Comparison of ENCODE assay signal across 16 cellular contexts in genomic region chr2:27087823-27088410, GRCh38. TPM values are rescaled to one million over a fixed set of nuclear protein-coding genes. Genes with fewer than 3 reads are reported as not detected.
DNase-seq lines count a peak whose midpoint lies in the region; ATAC-seq and TF ChIP-seq lines count a peak whose summit lies in the region.
"Had no signal": no experiment of that assay in that cellular context is flagged by ENCODE, and none has a peak within 500 bp of the region (broad histone marks: within the 10 kb centered on the region; RNA-seq: fewer than 3 reads in every experiment).

No MANE protein-coding gene starts in this region.

- H3K4me1 ChIP-seq in HUES6 (ENCODE audit: control insufficient read depth, insufficient read depth, low read length) (0 out of 2 replicates have a peak, but pooled peaks cover 7% of the 10 kb centered on the region), Caco-2 (peaks cover 8% of the 10 kb centered on the region)

- H3K4me1 Mint-ChIP-seq in activated CD4-positive, alpha-beta T cell treated with anti-CD3 and anti-CD28 coated beads, Interleukin-2, amount 10 ng/mL, durations not matched to agents 24 days and 14 days: peaks cover 25% of the 10 kb centered on the region
- peaks cover 23% of the 10 kb centered on the region for H3K4me1 Mint-ChIP-seq in central memory CD8-positive, alpha-beta T cell
- H3K4me1 Mint-ChIP-seq in neural crest cell: peaks cover 19% of the 10 kb centered on the region
- H3K4me1 Mint-ChIP-seq in Caco-2 (ENCODE audit: low read depth, unreplicated experiment): peaks cover 12% of the 10 kb centered on the region

- POLR2A ChIA-PET in Caco-2 (lab: Charles Lee): interaction anchor here (0.6 kb wide), 1 partner anchor 39 kb away, joined by 6 read pairs; no protein-coding TSS in a partner anchor

- no peaks in the 10 kb centered on the region for H3K36me3 Mint-ChIP-seq in activated CD4-positive, alpha-beta T cell treated with anti-CD3 and anti-CD28 coated beads, Interleukin-2, amount 10 ng/mL, durations not matched to agents 24 days and 14 days (ENCODE audit: low read depth)
- H3K36me3 Mint-ChIP-seq in central memory CD8-positive, alpha-beta T cell (ENCODE audit: insufficient read depth): peaks cover 3% of the 10 kb centered on the region
- H3K36me3 Mint-ChIP-seq in neural crest cell (ENCODE audit: low read depth) (no peaks in the 10 kb centered on the region), Caco-2 (ENCODE audit: insufficient read depth, unreplicated experiment) (no peaks in the 10 kb centered on the region)

- H3K9me3 Mint-ChIP-seq in activated CD4-positive, alpha-beta T cell treated with anti-CD3 and anti-CD28 coated beads, Interleukin-2, amount 10 ng/mL, durations not matched to agents 24 days and 14 days: no peaks in the 10 kb centered on the region
- H3K9me3 Mint-ChIP-seq in central memory CD8-positive, alpha-beta T cell: no peaks in the 10 kb centered on the region
- H3K9me3 Mint-ChIP-seq in neural crest cell (no peaks in the 10 kb centered on the region), Caco-2 (ENCODE audit: unreplicated experiment) (no peaks in the 10 kb centered on the region)

- DNase-seq in activated CD4-positive, alpha-beta T cell treated with anti-CD3 and anti-CD28 coated beads, Interleukin-2, amount 10 ng/mL, durations not matched to agents 24 days and 14 days: no peak
- no peak for DNase-seq in activated CD4-positive, alpha-beta T cell treated with anti-CD3 and anti-CD28 coated beads for 48 hours
- DNase-seq in central memory CD8-positive, alpha-beta T cell (ENCODE audit: low spot score in 2 of 2): no peak
- DNase-seq in neural crest cell (ENCODE audit: low read depth, low spot score): no peak
- DNase-seq in RPMI8226: no peak
- DNase-seq in COLO829 (ENCODE audit: low spot score): no peak
- no peak for DNase-seq in Caco-2
- DNase-seq: colonic mucosa, EL, HCEC 1CT, NCI-H1694, transverse colon had no signal

- TF ChIP-seq CTCF in neural crest cell (conservative IDR thresholded peaks at IDR 0.05): no peak
- no peak for TF ChIP-seq CTCF in Caco-2 (IDR thresholded peaks at IDR 0.05; ENCODE audit: insufficient read depth in 1 of 2, low read depth in 1 of 2, low read length in 1 of 2, severe bottlenecking in 1 of 2, unreplicated experiment in 1 of 2)

- no peaks in the 10 kb centered on the region for H3K36me3 ChIP-seq in HUES6 (ENCODE audit: control insufficient read depth, insufficient read depth, low read length)
- H3K36me3 ChIP-seq in Caco-2 (ENCODE audit: control insufficient read depth, insufficient read depth, low read length): no peaks in the 10 kb centered on the region
- H3K36me3 ChIP-seq: colonic mucosa, transverse colon had no signal

- H3K27me3 ChIP-seq in HUES6 (ENCODE audit: control insufficient read depth, insufficient read depth, low read length) (peaks cover 10% of the 10 kb centered on the region; the same call in 1 of the 2 replicates), Caco-2 (replicated peaks; ENCODE audit: control insufficient read depth, insufficient read depth, low read length) (no peaks in the 10 kb centered on the region)
- H3K27me3 ChIP-seq: colonic mucosa, transverse colon had no signal

- no peaks in the 10 kb centered on the region for H3K27me3 Mint-ChIP-seq in activated CD4-positive, alpha-beta T cell treated with anti-CD3 and anti-CD28 coated beads, Interleukin-2, amount 10 ng/mL, durations not matched to agents 24 days and 14 days
- H3K27me3 Mint-ChIP-seq in central memory CD8-positive, alpha-beta T cell: no peaks in the 10 kb centered on the region
- H3K27me3 Mint-ChIP-seq in neural crest cell (ENCODE audit: low read depth) (peaks cover 10% of the 10 kb centered on the region), Caco-2 (ENCODE audit: insufficient read depth, unreplicated experiment) (no peaks in the 10 kb centered on the region)

- intact Hi-C loops in activated CD4-positive, alpha-beta T cell treated with anti-CD3 and anti-CD28 coated beads, Interleukin-2, amount 10 ng/mL, durations not matched to agents 24 days and 14 days (cut with micrococcal nuclease): loop anchor here (5.0 kb wide), 2 partner anchors 124 to 126 kb away; partner anchors contain the start of genes ATRAID and SLC5A6
- intact Hi-C loops in Caco-2 (cut with micrococcal nuclease; ENCODE audit: unreplicated experiment): no loop called here

- no peak for ATAC-seq in central memory CD8-positive, alpha-beta T cell (replicated peaks; ENCODE audit: extremely low read depth, poor library complexity, severe bottlenecking)
- ATAC-seq: activated CD4-positive, CD25-positive, alpha-beta regulatory T cell treated with anti-CD3 and anti-CD28 coated beads, Interleukin-2, amount 50 U/mL, for 24 hours had no signal

- H3K4me3 Mint-ChIP-seq in activated CD4-positive, alpha-beta T cell treated with anti-CD3 and anti-CD28 coated beads, Interleukin-2, amount 10 ng/mL, durations not matched to agents 24 days and 14 days: peak overlapping the region; percentile 90
- H3K4me3 Mint-ChIP-seq in central memory CD8-positive, alpha-beta T cell: peak overlapping the region; percentile 82
- H3K4me3 Mint-ChIP-seq in neural crest cell (peak overlapping the region; percentile 88), Caco-2 (ENCODE audit: unreplicated experiment) (no peak overlapping the region)

- H3K9ac ChIP-seq in HUES6 (ENCODE audit: low read length): no peak overlapping the region

- no peak overlapping the region for H3K27ac ChIP-seq in HUES6 (ENCODE audit: low read depth, low read length)
- H3K27ac ChIP-seq: colonic mucosa had no signal

- no TSS peak for BruUV-seq in Caco-2 (replicated peaks; lab: Mats Ljungman, UMichigan)

- peak overlapping the region; percentile 64; the same call in 1 of the 2 replicates for H3K4me3 ChIP-seq in HUES6 (ENCODE audit: low read depth, low read length)
- H3K4me3 ChIP-seq in Caco-2 (ENCODE audit: low read depth, low read length): no peak overlapping the region

- H3K9me3 ChIP-seq in HUES6 (ENCODE audit: control insufficient read depth, insufficient read depth, low read depth, low read length) (no peaks in the 10 kb centered on the region), Caco-2 (no peaks in the 10 kb centered on the region)
- H3K9me3 ChIP-seq: colonic mucosa, transverse colon had no signal

- CTCF ChIA-PET in Caco-2 (lab: Charles Lee): interaction anchor here (0.6 to 1.7 kb wide), 5 partner anchors 9 to 241 kb away, joined by 3 to 8 read pairs (median 6); no protein-coding TSS in a partner anchor

- no peak overlapping the region for H3K27ac Mint-ChIP-seq in activated CD4-positive, alpha-beta T cell treated with anti-CD3 and anti-CD28 coated beads, Interleukin-2, amount 10 ng/mL, durations not matched to agents 24 days and 14 days
- H3K27ac Mint-ChIP-seq in central memory CD8-positive, alpha-beta T cell (ENCODE audit: low read depth): no peak overlapping the region
- H3K27ac Mint-ChIP-seq in neural crest cell (ENCODE audit: unreplicated experiment) (no peak overlapping the region), Caco-2 (ENCODE audit: unreplicated experiment) (no peak overlapping the region)

RNA-seq across cellular contexts. Expression of gene KHK, which starts 1.3 kb away (rescaled TPM):
- 13.4 and 13.9 TPM in 2 replicates for total RNA-seq in activated CD4-positive, alpha-beta T cell treated with anti-CD3 and anti-CD28 coated beads, Interleukin-2, amount 10 ng/mL, durations not matched to agents 24 days and 14 days
- 10.0 and 10.6 TPM in 2 replicates for total RNA-seq in neural crest cell
- 7.9 and 9.3 TPM in 2 replicates for total RNA-seq in Caco-2 (2022)

RNA-seq across cellular contexts. Expression of gene EMILIN1, which starts 9.5 kb away (rescaled TPM):
- total RNA-seq in activated CD4-positive, alpha-beta T cell treated with anti-CD3 and anti-CD28 coated beads, Interleukin-2, amount 10 ng/mL, durations not matched to agents 24 days and 14 days: 1.1 and 1.4 TPM in 2 replicates
- total RNA-seq in neural crest cell (22.6 and 24.1 TPM in 2 replicates), Caco-2 (2022) (0.30 and 0.43 TPM in 2 replicates)

RNA-seq across cellular contexts. Expression of gene OST4, which starts 16.5 kb away (rescaled TPM):
- 314 and 326 TPM in 2 replicates for total RNA-seq in activated CD4-positive, alpha-beta T cell treated with anti-CD3 and anti-CD28 coated beads, Interleukin-2, amount 10 ng/mL, durations not matched to agents 24 days and 14 days
- total RNA-seq in neural crest cell: 232 and 236 TPM in 2 replicates
- 237 and 249 TPM in 2 replicates for total RNA-seq in Caco-2 (2022)

RNA-seq across cellular contexts. Expression of gene CGREF1, which starts 31.0 kb away (rescaled TPM):
- 14.4 and 15.1 TPM in 2 replicates for total RNA-seq in activated CD4-positive, alpha-beta T cell treated with anti-CD3 and anti-CD28 coated beads, Interleukin-2, amount 10 ng/mL, durations not matched to agents 24 days and 14 days
- total RNA-seq in neural crest cell: 1.3 and 2.1 TPM in 2 replicates
- 4.4 and 5.0 TPM in 2 replicates for total RNA-seq in Caco-2 (2022)

RNA-seq across cellular contexts. Expression of gene ABHD1, which starts 35.7 kb away (rescaled TPM):
- 0.23 and 0.28 TPM in 2 replicates for total RNA-seq in activated CD4-positive, alpha-beta T cell treated with anti-CD3 and anti-CD28 coated beads, Interleukin-2, amount 10 ng/mL, durations not matched to agents 24 days and 14 days
- total RNA-seq in neural crest cell: 0.47 and 0.82 TPM in 2 replicates
- total RNA-seq in Caco-2 (2022): 0.18 and 0.23 TPM in 2 replicates
- total RNA-seq: colonic mucosa, fibroblast of villous mesenchyme, myocyte had no signal

Comparison
In these comparisons a context has a peak if more than half of its experiments do, and no peak if none do; other contexts are left out.
1. RNA of gene EMILIN1, which starts 9.5 kb away (total RNA-seq): 22.6 to 24.1 TPM in neural crest cell; 1.1 to 1.4 TPM in activated CD4-positive, alpha-beta T cell treated with anti-CD3 and anti-CD28 coated beads, Interleukin-2, amount 10 ng/mL, durations not matched to agents 24 days and 14 days and 0.30 to 0.43 TPM in Caco-2; every median in the first group is over 10 times any median in the second.